ENCODE assay signal across 30 cellular contexts in the genomic region with DNA sequence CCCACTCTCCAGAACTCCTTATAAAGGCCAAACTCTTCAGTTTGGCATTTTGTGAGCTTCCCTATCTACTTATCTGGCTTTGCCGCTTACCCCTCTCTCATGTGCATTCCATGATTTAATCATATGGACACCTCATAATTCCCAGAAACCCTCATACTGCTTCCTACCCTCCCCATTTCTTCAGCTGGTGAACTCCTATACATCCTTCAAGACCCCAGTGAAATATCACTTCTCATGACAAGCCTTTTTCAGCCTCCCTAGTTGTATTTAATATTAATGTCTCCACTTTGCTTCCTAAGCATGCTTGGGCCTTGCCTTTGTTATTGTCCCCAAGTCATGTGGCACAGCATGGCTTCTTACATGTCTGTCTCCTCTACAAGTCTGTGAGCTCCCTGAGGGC. TPM values are rescaled to one million over a fixed set of nuclear protein-coding genes. Genes with fewer than 3 reads are reported as not detected.
"Had no signal": no experiment of that assay in that cellular context is flagged by ENCODE, and none has a peak within 500 bp of the region (broad histone marks: within the 10 kb centered on the region; RNA-seq: fewer than 3 reads in every experiment).

No MANE protein-coding gene starts in this region.

- H3K9me3 Mint-ChIP-seq: activated CD8-positive, alpha-beta T cell treated with anti-CD3 and anti-CD28 coated beads for 36 hours; activated T-cell treated with anti-CD3 and anti-CD28 coated beads, Interleukin-2, amount 50 U/mL, for 24 hours had no signal

- H3K4me3 ChIP-seq: adrenal gland, body of pancreas, breast epithelium, Peyer's patch, SJSA1 had no signal

- H3K27ac Mint-ChIP-seq: activated CD4-positive, alpha-beta T cell treated with anti-CD3 and anti-CD28 coated beads, Interleukin-2, amount 10 ng/mL, durations not matched to agents 24 days and 14 days; activated CD8-positive, alpha-beta T cell treated with anti-CD3 and anti-CD28 coated beads for 36 hours; activated naive CD4-positive, alpha-beta T cell treated with anti-CD3 and anti-CD28 coated beads for 36 hours; activated naive CD4-positive, alpha-beta T cell treated with anti-CD3 and anti-CD28 coated beads, Interleukin-2, amount 50 U/mL, for 72 hours; activated T-cell treated with anti-CD3 and anti-CD28 coated beads, Interleukin-2, amount 50 U/mL, for 24 hours; activated T-helper 2 cell treated with anti-CD3 and anti-CD28 coated beads, Interferon-gamma antibody, Interleukin-2, Interleukin-4, amounts not matched to agents 10 μg/mL and 5 μg/mL and 100 μg/mL, durations not matched to agents 14 hours and 24 hours and 36 hours had no signal

- ATAC-seq: activated CD8-positive, alpha-beta T cell treated with anti-CD3 and anti-CD28 coated beads for 36 hours; activated naive CD4-positive, alpha-beta T cell treated with anti-CD3 and anti-CD28 coated beads, Interleukin-2, amount 50 U/mL, for 72 hours; body of pancreas; PC-3 had no signal

- H3K9ac ChIP-seq: KMS-11 had no signal

- H3K27me3 Mint-ChIP-seq: activated T-cell treated with anti-CD3 and anti-CD28 coated beads, Interleukin-2, amount 50 U/mL, for 24 hours had no signal

- H3K36me3 ChIP-seq: adrenal gland, breast epithelium, Peyer's patch, SJSA1 had no signal

- H3K9me3 ChIP-seq: adrenal gland, body of pancreas, breast epithelium, Peyer's patch, SJSA1 had no signal

- H3K27me3 ChIP-seq: adrenal gland, body of pancreas, breast epithelium, Peyer's patch had no signal

- H3K4me3 Mint-ChIP-seq: activated CD4-positive, alpha-beta T cell treated with anti-CD3 and anti-CD28 coated beads, Interleukin-2, amount 10 ng/mL, durations not matched to agents 24 days and 14 days; activated CD8-positive, alpha-beta T cell treated with anti-CD3 and anti-CD28 coated beads for 36 hours; activated naive CD4-positive, alpha-beta T cell treated with anti-CD3 and anti-CD28 coated beads for 36 hours; activated T-cell treated with anti-CD3 and anti-CD28 coated beads, Interleukin-2, amount 50 U/mL, for 24 hours had no signal

- H3K4me2 ChIP-seq: KMS-11 had no signal

- H3K27ac ChIP-seq: adrenal gland, body of pancreas, breast epithelium, KMS-11, Peyer's patch, SJSA1 had no signal

- H3K4me1 ChIP-seq: body of pancreas, breast epithelium, Peyer's patch had no signal

- H3K36me3 Mint-ChIP-seq: activated naive CD4-positive, alpha-beta T cell treated with anti-CD3 and anti-CD28 coated beads, Interleukin-2, amount 50 U/mL, for 72 hours had no signal

- DNase-seq: activated CD4-positive, alpha-beta T cell treated with anti-CD3 and anti-CD28 coated beads, Interleukin-2, amount 10 ng/mL, durations not matched to agents 24 days and 14 days; activated CD4-positive, alpha-beta T cell treated with anti-CD3 and anti-CD28 coated beads, Interleukin-2, amount 50 U/mL, for 4 hours; activated CD8-positive, alpha-beta T cell treated with anti-CD3 and anti-CD28 coated beads for 36 hours; activated gamma-delta T cell treated with Interleukin-2 at 50 U/mL for 16 hours; activated naive CD4-positive, alpha-beta T cell treated with anti-CD3 and anti-CD28 coated beads for 36 hours; activated T-cell treated with anti-CD3 and anti-CD28 coated beads, Interleukin-2, amount 50 U/mL, for 24 hours; adrenal gland; body of pancreas; MM.1S; MV-4-11; NCI-H1436 treated with DMSO at 0.1 percent for 48 hours; NCI-H2029 treated with DMSO at 0.1 percent for 48 hours; NCI-H2107; NCI-H510A; NCI-H526; NK-92 treated with Interleukin-12 subunit alpha and Interleukin-12 subunit beta, amount 100 ng/mL, for 24 hours; PC-3; Peyer's patch; RPMI8226; SHP77 treated with DMSO at 0.1 percent for 48 hours; SW 1271; T-helper 1 cell; T-helper 2 cell; T1000 had no signal

RNA-seq across cellular contexts. Expression of a gene that starts 13.7 kb away (rescaled TPM):
- total RNA-seq: LHCN-M2, PC-3 had no signal
